Comparison of ENCODE assay signal across 9 cellular contexts in genomic region chr3:177615015-177615414, GRCh38.
A peak's percentile ranks its signal among the peaks of the same experiment; 100 is the strongest.
DNase-seq lines count a peak whose midpoint lies in the region; ATAC-seq and TF ChIP-seq lines count a peak whose summit lies in the region.
"Had no signal": no experiment of that assay in that cellular context is flagged by ENCODE, and none has a peak within 500 bp of the region (broad histone marks: within the 10 kb centered on the region; RNA-seq: fewer than 3 reads in every experiment).

No MANE protein-coding gene starts in this region.

- peaks cover 4 to 9% of the 10 kb centered on the region in 2 donors for H3K4me1 Mint-ChIP-seq in stimulated activated naive B cell treated with anti-CD40 and anti-IgM and Interleukin-4, amounts not matched to agents 10 μg/mL and 1 μg/mL and 100 μg/mL, for 72 hours

- H3K36me3 Mint-ChIP-seq in stimulated activated naive B cell treated with anti-CD40 and anti-IgM and Interleukin-4, amounts not matched to agents 10 μg/mL and 1 μg/mL and 100 μg/mL, for 72 hours = no peaks in the 10 kb centered on the region

- TF ChIP-seq EP300 in Ishikawa (IDR thresholded peaks at IDR 0.05; ENCODE audit: borderline replicate concordance) = peak; percentile 43; the same call in 1 of the 2 replicates

- no peak overlapping the region for H3K4me3 Mint-ChIP-seq in stimulated activated naive B cell treated with anti-CD40 and anti-IgM and Interleukin-4, amounts not matched to agents 10 μg/mL and 1 μg/mL and 100 μg/mL, for 72 hours
- H3K4me3 Mint-ChIP-seq: stimulated activated naive CD8-positive, alpha-beta T cell treated with anti-CD3 and anti-CD28 coated beads, Interleukin-15, Interleukin-2, amounts not matched to agents 100 ng/mL and 50 ng/mL, for 24 hours had no signal

- no peak overlapping the region for H3K27ac ChIP-seq in RWPE2 (ENCODE audit: poor library complexity, severe bottlenecking)

- no peak; the same call in 1 of the 2 replicates for TF ChIP-seq RAD21 in Ishikawa (IDR thresholded peaks at IDR 0.05; ENCODE audit: low read depth)

- intact Hi-C loops in Right ventricle myocardium inferior (cut with DNase I) = loop anchor here (5.0 kb wide), 2 partner anchors 98 to 253 kb away; no protein-coding TSS in a partner anchor

- no peaks in the 10 kb centered on the region for H3K9me3 ChIP-seq in RWPE2 (ENCODE audit: severe bottlenecking)

- H3K27me3 Mint-ChIP-seq in stimulated activated naive B cell treated with anti-CD40 and anti-IgM and Interleukin-4, amounts not matched to agents 10 μg/mL and 1 μg/mL and 100 μg/mL, for 72 hours = no peaks in the 10 kb centered on the region
- H3K27me3 Mint-ChIP-seq: stimulated activated naive CD8-positive, alpha-beta T cell treated with anti-CD3 and anti-CD28 coated beads, Interleukin-15, Interleukin-2, amounts not matched to agents 100 ng/mL and 50 ng/mL, for 24 hours had no signal

- ATAC-seq in RWPE2 (ENCODE audit: low read depth) (peak; percentile 81), Right ventricle myocardium inferior (peak; percentile 86), GM18868 (IDR thresholded peaks at IDR 0.05; ENCODE audit: unreplicated experiment) (no peak)
- peak; percentile 80 to 85 for ATAC-seq in stimulated activated naive B cell treated with anti-CD40 and anti-IgM and Interleukin-4, amounts not matched to agents 10 μg/mL and 1 μg/mL and 100 μg/mL, for 72 hours (replicated peaks)

- H3K27ac Mint-ChIP-seq in stimulated activated naive B cell treated with anti-CD40 and anti-IgM and Interleukin-4, amounts not matched to agents 10 μg/mL and 1 μg/mL and 100 μg/mL, for 72 hours = no peak overlapping the region
- H3K27ac Mint-ChIP-seq: stimulated activated naive CD8-positive, alpha-beta T cell treated with anti-CD3 and anti-CD28 coated beads, Interleukin-15, Interleukin-2, amounts not matched to agents 100 ng/mL and 50 ng/mL, for 24 hours had no signal

- no peak overlapping the region for H3K4me3 ChIP-seq in RWPE2 (ENCODE audit: severe bottlenecking)

- no peaks in the 10 kb centered on the region for H3K27me3 ChIP-seq in RWPE2 (ENCODE audit: insufficient read depth, poor library complexity, severe bottlenecking)

- DNase-seq in RWPE2 (ENCODE audit: low spot score) (peak; percentile 55), Right ventricle myocardium inferior (ENCODE audit: missing footprints) (peak; percentile 83)
- no peak for DNase-seq in stimulated activated naive B cell treated with anti-CD40 and anti-IgM and Interleukin-4, amounts not matched to agents 10 μg/mL and 1 μg/mL and 100 μg/mL, for 72 hours
- no peak for DNase-seq in effector CD4-positive, alpha-beta T cell
- DNase-seq in stimulated activated CD4-positive, alpha-beta T cell treated with anti-CD3 and anti-CD28 coated beads, Interleukin-4, amount 100 ng/mL, for 24 hours = no peak
- no peak for DNase-seq in stimulated activated CD4-positive, alpha-beta T cell treated with anti-CD3 and anti-CD28 coated beads, Interleukin-2, amount 100 ng/mL, for 48 hours

- H3K4me1 ChIP-seq in RWPE2 (ENCODE audit: insufficient read depth, poor library complexity, severe bottlenecking) = peaks cover 40% of the 10 kb centered on the region

- H3K36me3 ChIP-seq in RWPE2 (ENCODE audit: low read depth) = no peaks in the 10 kb centered on the region

- TF ChIP-seq CTCF in RWPE2 (IDR thresholded peaks at IDR 0.05; ENCODE audit: poor library complexity, severe bottlenecking) = no peak

- no peaks in the 10 kb centered on the region for H3K9me3 Mint-ChIP-seq in stimulated activated naive B cell treated with anti-CD40 and anti-IgM and Interleukin-4, amounts not matched to agents 10 μg/mL and 1 μg/mL and 100 μg/mL, for 72 hours

TF ChIP-seq in Ishikawa, 13 proteins besides CTCF, POLR2A, EP300 and RAD21:
- TF ChIP-seq TAF1 (IDR thresholded peaks at IDR 0.05; ENCODE audit: low read depth) (no peak), TEAD4 (IDR thresholded peaks at IDR 0.05) (peak; percentile 19; the same call in 1 of the 2 replicates), REST (IDR thresholded peaks at IDR 0.05; ENCODE audit: low read depth) (no peak), CREB1 (IDR thresholded peaks at IDR 0.05; ENCODE audit: low read depth) (no peak), ZBTB7A (IDR thresholded peaks at IDR 0.05; ENCODE audit: low read depth) (no peak), FOXM1 (IDR thresholded peaks at IDR 0.05; ENCODE audit: borderline replicate concordance, low read depth) (no peak), NFIC (IDR thresholded peaks at IDR 0.05) (peak; percentile 76), CEBPB (IDR thresholded peaks at IDR 0.05) (peak; percentile 92), EGR1 (IDR thresholded peaks at IDR 0.05) (no peak), TCF12 (IDR thresholded peaks at IDR 0.05; ENCODE audit: low read depth) (peak; percentile 71), YY1 (IDR thresholded peaks at IDR 0.05; ENCODE audit: low read depth) (no peak), USF1 (IDR thresholded peaks at IDR 0.05) (no peak), MAX (IDR thresholded peaks at IDR 0.05) (no peak)

Comparison
In these comparisons a context has a peak if more than half of its experiments do, and no peak if none do; other contexts are left out.
1. DNase-seq: peak in RWPE2 (single experiment) and Right ventricle myocardium inferior (single experiment); none in stimulated activated naive B cell treated with anti-CD40 and anti-IgM and Interleukin-4, amounts not matched to agents 10 μg/mL and 1 μg/mL and 100 μg/mL, for 72 hours (single experiment), effector CD4-positive, alpha-beta T cell (single experiment), stimulated activated CD4-positive, alpha-beta T cell treated with anti-CD3 and anti-CD28 coated beads, Interleukin-4, amount 100 ng/mL, for 24 hours (single experiment) and stimulated activated CD4-positive, alpha-beta T cell treated with anti-CD3 and anti-CD28 coated beads, Interleukin-2, amount 100 ng/mL, for 48 hours (0 of 2).